1 cellular context compared by ENCODE assay signal in the genomic region with DNA sequence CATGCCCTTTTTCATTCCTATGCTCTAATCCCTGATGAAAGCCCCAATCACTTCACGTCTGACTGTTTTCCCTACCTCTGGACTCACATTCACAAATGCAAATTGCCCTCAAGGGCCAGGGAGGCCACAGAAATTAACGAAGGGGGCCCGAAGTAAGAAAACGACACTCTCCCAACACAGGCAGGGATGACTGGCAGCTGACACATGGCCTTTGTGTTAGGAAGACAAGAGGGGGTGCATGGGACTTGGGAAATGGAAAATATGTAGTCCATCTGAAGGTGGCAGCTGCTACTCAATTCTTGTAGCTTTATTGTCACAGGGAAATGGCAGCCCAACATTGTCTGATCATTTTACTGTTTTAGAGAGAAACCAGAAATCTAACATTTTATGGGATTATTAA.
TF ChIP-seq lines count a peak whose summit lies in the region.

No MANE protein-coding gene starts in this region.

TF ChIP-seq in GM23338, 12 proteins besides CTCF, POLR2A, EP300 and RAD21 (continued from another document):
- TF ChIP-seq, protein P1, sequence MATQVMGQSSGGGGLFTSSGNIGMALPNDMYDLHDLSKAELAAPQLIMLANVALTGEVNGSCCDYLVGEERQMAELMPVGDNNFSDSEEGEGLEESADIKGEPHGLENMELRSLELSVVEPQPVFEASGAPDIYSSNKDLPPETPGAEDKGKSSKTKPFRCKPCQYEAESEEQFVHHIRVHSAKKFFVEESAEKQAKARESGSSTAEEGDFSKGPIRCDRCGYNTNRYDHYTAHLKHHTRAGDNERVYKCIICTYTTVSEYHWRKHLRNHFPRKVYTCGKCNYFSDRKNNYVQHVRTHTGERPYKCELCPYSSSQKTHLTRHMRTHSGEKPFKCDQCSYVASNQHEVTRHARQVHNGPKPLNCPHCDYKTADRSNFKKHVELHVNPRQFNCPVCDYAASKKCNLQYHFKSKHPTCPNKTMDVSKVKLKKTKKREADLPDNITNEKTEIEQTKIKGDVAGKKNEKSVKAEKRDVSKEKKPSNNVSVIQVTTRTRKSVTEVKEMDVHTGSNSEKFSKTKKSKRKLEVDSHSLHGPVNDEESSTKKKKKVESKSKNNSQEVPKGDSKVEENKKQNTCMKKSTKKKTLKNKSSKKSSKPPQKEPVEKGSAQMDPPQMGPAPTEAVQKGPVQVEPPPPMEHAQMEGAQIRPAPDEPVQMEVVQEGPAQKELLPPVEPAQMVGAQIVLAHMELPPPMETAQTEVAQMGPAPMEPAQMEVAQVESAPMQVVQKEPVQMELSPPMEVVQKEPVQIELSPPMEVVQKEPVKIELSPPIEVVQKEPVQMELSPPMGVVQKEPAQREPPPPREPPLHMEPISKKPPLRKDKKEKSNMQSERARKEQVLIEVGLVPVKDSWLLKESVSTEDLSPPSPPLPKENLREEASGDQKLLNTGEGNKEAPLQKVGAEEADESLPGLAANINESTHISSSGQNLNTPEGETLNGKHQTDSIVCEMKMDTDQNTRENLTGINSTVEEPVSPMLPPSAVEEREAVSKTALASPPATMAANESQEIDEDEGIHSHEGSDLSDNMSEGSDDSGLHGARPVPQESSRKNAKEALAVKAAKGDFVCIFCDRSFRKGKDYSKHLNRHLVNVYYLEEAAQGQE (IDR thresholded peaks at IDR 0.05; ENCODE audit: unreplicated experiment): no peak
- no peak for TF ChIP-seq JUNB (IDR thresholded peaks at IDR 0.05; ENCODE audit: unreplicated experiment)
- TF ChIP-seq EZH2phosphoT487 (IDR thresholded peaks at IDR 0.05; ENCODE audit: unreplicated experiment): no peak
- no peak for TF ChIP-seq CREB1 (CRISPR knock-in tag; IDR thresholded peaks at IDR 0.05; ENCODE audit: low read depth)
- TF ChIP-seq, protein P2, sequence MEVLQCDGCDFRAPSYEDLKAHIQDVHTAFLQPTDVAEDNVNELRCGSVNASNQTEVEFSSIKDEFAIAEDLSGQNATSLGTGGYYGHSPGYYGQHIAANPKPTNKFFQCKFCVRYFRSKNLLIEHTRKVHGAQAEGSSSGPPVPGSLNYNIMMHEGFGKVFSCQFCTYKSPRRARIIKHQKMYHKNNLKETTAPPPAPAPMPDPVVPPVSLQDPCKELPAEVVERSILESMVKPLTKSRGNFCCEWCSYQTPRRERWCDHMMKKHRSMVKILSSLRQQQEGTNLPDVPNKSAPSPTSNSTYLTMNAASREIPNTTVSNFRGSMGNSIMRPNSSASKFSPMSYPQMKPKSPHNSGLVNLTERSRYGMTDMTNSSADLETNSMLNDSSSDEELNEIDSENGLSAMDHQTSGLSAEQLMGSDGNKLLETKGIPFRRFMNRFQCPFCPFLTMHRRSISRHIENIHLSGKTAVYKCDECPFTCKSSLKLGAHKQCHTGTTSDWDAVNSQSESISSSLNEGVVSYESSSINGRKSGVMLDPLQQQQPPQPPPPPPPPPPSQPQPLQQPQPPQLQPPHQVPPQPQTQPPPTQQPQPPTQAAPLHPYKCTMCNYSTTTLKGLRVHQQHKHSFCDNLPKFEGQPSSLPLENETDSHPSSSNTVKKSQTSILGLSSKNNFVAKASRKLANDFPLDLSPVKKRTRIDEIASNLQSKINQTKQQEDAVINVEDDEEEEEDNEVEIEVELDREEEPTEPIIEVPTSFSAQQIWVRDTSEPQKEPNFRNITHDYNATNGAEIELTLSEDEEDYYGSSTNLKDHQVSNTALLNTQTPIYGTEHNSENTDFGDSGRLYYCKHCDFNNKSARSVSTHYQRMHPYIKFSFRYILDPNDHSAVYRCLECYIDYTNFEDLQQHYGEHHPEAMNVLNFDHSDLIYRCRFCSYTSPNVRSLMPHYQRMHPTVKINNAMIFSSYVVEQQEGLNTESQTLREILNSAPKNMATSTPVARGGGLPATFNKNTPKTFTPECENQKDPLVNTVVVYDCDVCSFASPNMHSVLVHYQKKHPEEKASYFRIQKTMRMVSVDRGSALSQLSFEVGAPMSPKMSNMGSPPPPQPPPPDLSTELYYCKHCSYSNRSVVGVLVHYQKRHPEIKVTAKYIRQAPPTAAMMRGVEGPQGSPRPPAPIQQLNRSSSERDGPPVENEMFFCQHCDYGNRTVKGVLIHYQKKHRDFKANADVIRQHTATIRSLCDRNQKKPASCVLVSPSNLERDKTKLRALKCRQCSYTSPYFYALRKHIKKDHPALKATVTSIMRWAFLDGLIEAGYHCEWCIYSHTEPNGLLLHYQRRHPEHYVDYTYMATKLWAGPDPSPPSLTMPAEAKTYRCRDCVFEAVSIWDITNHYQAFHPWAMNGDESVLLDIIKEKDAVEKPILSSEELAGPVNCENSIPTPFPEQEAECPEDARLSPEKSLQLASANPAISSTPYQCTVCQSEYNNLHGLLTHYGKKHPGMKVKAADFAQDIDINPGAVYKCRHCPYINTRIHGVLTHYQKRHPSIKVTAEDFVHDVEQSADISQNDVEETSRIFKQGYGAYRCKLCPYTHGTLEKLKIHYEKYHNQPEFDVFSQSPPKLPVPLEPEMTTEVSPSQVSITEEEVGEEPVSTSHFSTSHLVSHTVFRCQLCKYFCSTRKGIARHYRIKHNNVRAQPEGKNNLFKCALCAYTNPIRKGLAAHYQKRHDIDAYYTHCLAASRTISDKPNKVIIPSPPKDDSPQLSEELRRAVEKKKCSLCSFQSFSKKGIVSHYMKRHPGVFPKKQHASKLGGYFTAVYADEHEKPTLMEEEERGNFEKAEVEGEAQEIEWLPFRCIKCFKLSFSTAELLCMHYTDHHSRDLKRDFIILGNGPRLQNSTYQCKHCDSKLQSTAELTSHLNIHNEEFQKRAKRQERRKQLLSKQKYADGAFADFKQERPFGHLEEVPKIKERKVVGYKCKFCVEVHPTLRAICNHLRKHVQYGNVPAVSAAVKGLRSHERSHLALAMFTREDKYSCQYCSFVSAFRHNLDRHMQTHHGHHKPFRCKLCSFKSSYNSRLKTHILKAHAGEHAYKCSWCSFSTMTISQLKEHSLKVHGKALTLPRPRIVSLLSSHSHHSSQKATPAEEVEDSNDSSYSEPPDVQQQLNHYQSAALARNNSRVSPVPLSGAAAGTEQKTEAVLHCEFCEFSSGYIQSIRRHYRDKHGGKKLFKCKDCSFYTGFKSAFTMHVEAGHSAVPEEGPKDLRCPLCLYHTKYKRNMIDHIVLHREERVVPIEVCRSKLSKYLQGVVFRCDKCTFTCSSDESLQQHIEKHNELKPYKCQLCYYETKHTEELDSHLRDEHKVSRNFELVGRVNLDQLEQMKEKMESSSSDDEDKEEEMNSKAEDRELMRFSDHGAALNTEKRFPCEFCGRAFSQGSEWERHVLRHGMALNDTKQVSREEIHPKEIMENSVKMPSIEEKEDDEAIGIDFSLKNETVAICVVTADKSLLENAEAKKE (CRISPR knock-in tag; IDR thresholded peaks at IDR 0.05): no peak
